In the genomic region with DNA sequence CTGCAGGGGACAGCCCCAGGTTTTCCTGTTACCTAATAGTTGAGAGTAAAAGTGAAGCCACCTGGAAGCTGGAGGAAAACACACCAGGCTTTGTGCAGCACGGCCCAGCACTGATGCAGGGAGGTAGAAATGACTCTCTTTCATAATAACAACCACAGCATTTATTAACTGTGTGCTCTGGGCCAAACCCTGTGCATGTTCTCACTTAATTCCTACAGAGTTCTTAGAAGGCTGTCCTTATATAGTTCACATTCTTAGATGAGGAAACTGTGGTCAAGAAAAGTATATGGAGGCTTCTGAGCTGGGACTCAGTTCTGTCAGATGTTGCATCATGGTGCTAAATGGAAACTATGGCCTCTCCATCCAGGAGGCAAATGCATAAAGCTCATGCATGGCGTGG, we compare ENCODE assay signal across 25 cellular contexts.
"Had no signal": no experiment of that assay in that cellular context is flagged by ENCODE, and none has a peak within 500 bp of the region (broad histone marks: within the 10 kb centered on the region; RNA-seq: fewer than 3 reads in every experiment).

No MANE protein-coding gene starts in this region.

- DNase-seq: activated CD4-positive, alpha-beta memory T cell treated with anti-CD3 and anti-CD28 coated beads, Interleukin-2, amount 10 ng/mL, durations not matched to agents 7 days and 5 days; activated CD4-positive, alpha-beta T cell treated with anti-CD3 and anti-CD28 coated beads for 48 hours; activated CD4-positive, CD25-positive, alpha-beta regulatory T cell; activated naive CD4-positive, alpha-beta T cell; activated T-cell treated with anti-CD3 and anti-CD28 coated beads, Interleukin-2, amount 50 U/mL, for 24 hours; amniotic stem cell; effector memory CD4-positive, alpha-beta T cell; foreskin keratinocyte; kidney; lower lobe of right lung; mesendoderm; mucosa of descending colon; nephron progenitor cell; nucleus accumbens; right cardiac atrium; stimulated activated CD4-positive, alpha-beta T cell treated with anti-CD3 and anti-CD28 coated beads, Interleukin-12 subunit alpha, Interleukin-12 subunit beta, amount 100 ng/mL, for 4 hours; stomach; T-helper 9 cell had no signal

- H3K4me1 ChIP-seq: breast epithelium, foreskin keratinocyte, lower lobe of right lung, parathyroid adenoma, stomach, suprapubic skin, tibial nerve had no signal

- H3K27ac Mint-ChIP-seq: activated CD4-positive, alpha-beta memory T cell treated with anti-CD3 and anti-CD28 coated beads, Interleukin-2, amount 10 ng/mL, durations not matched to agents 7 days and 5 days; activated naive CD8-positive, alpha-beta T cell; activated T-cell treated with anti-CD3 and anti-CD28 coated beads, Interleukin-2, amount 50 U/mL, for 24 hours; activated T-helper 2 cell treated with anti-CD3 and anti-CD28 coated beads, Interferon-gamma antibody, Interleukin-2, Interleukin-4, amounts not matched to agents 10 μg/mL and 5 μg/mL and 100 μg/mL, durations not matched to agents 14 hours and 24 hours and 36 hours; nephron progenitor cell had no signal

- H3K36me3 ChIP-seq: breast epithelium, lower lobe of right lung, stomach, suprapubic skin, tibial nerve had no signal

- H3K27me3 ChIP-seq: breast epithelium, foreskin keratinocyte, tibial nerve had no signal

- H3K4me3 ChIP-seq: breast epithelium, lower lobe of right lung, mucosa of descending colon, stomach, suprapubic skin, tibial nerve had no signal

- H3K9me3 ChIP-seq: lower lobe of right lung, mucosa of descending colon, stomach, suprapubic skin had no signal

- H3K36me3 Mint-ChIP-seq: activated naive CD8-positive, alpha-beta T cell had no signal

- H3K4me3 Mint-ChIP-seq: activated CD4-positive, alpha-beta memory T cell treated with anti-CD3 and anti-CD28 coated beads, Interleukin-2, amount 10 ng/mL, durations not matched to agents 7 days and 5 days; activated naive CD8-positive, alpha-beta T cell; activated T-cell treated with anti-CD3 and anti-CD28 coated beads, Interleukin-2, amount 50 U/mL, for 24 hours; central memory CD8-positive, alpha-beta T cell; nephron progenitor cell had no signal

- H3K9me3 Mint-ChIP-seq: activated CD4-positive, alpha-beta memory T cell treated with anti-CD3 and anti-CD28 coated beads, Interleukin-2, amount 10 ng/mL, durations not matched to agents 7 days and 5 days; activated T-cell treated with anti-CD3 and anti-CD28 coated beads, Interleukin-2, amount 50 U/mL, for 24 hours; activated T-helper 2 cell treated with anti-CD3 and anti-CD28 coated beads, Interferon-gamma antibody, Interleukin-2, Interleukin-4, amounts not matched to agents 10 μg/mL and 5 μg/mL and 100 μg/mL, durations not matched to agents 14 hours and 24 hours and 36 hours; central memory CD8-positive, alpha-beta T cell; nephron progenitor cell had no signal

- H3K27ac ChIP-seq: breast epithelium, foreskin keratinocyte, lower lobe of right lung, parathyroid adenoma, stomach, suprapubic skin, tibial nerve had no signal

- H3K4me1 Mint-ChIP-seq: central memory CD8-positive, alpha-beta T cell; nephron progenitor cell had no signal

- ATAC-seq: foreskin keratinocyte, lower lobe of right lung, mucosa of descending colon, right cardiac atrium had no signal
